In the genomic region with DNA sequence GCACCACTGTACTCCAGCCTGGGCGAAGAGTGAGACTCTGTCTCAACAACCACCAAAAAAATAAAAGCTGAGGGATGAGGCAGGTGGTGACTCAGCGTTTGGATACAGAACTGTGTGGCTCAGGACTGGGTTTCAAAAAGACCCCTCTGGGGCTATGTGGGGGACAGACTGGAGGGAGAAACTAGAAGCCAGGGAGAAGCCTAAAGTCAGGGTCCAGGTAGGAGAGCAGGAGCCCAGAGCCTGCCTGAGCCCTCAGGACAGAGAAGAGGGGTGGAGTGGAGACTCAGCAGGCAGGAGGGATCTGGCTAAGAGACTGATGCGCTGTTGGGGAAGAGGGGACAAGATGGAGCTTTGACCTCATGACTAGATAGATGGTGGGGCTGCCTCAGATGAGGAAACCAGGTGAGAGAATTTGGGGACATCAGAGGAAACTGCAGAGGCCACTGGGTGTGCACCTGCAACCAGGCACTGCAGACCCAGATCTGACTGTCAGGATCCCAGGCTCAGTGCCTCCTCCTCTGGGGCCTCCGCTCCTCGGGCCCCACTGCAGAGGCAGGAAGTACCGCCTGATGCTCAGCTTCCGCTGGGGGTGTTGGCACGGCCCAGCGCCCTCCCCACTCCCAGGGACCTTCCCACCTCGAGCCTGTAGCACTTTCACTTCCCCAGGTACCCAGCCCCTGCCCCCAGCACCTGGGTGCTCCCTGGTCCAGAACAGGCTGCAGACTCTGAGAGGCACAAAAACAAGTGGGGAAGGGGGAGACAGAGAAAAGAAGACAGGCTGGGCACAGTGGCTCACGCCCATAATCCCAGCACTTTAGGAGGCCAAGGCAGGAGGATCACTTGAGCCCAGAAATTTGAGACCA, we compare ENCODE assay signal across 11 cellular contexts. TPM values are rescaled to one million over a fixed set of nuclear protein-coding genes. Genes with fewer than 3 reads are reported as not detected.
DNase-seq lines count a peak whose midpoint lies in the region; ATAC-seq and TF ChIP-seq lines count a peak whose summit lies in the region.
"Had no signal": no experiment of that assay in that cellular context is flagged by ENCODE, and none has a peak within 500 bp of the region (broad histone marks: within the 10 kb centered on the region; RNA-seq: fewer than 3 reads in every experiment).

No MANE protein-coding gene starts in this region.

- DNase-seq in GM13976 (ENCODE audit: low spot score) (peak; percentile 65), dermis blood vessel endothelial cell (peak; percentile 40), NCI-H187 treated with DMSO at 0.1 percent for 48 hours (lab: John Stamatoyannopoulos, UW) (no peak), NCI-H2227 (lab: John Stamatoyannopoulos, UW; ENCODE audit: unreplicated experiment) (no peak), NCI-H748 (lab: John Stamatoyannopoulos, UW; ENCODE audit: unreplicated experiment) (no peak)
- peak; percentile 45 to 50 (median 47) for DNase-seq in stimulated activated CD4-positive, alpha-beta T cell treated with anti-CD3 and anti-CD28 coated beads, TNF-alpha, amount 100 ng/mL, for 1 hour (ENCODE audit: low read depth in 3 of 3, low spot score in 1 of 3)

- peak; percentile 49 for ATAC-seq in HG02943 (IDR thresholded peaks at IDR 0.05; ENCODE audit: low read depth, unreplicated experiment)
- ATAC-seq in activated CD4-positive, CD25-positive, alpha-beta regulatory T cell treated with anti-CD3 and anti-CD28 coated beads, Interleukin-2, amount 50 U/mL, for 24 hours: peak; percentile 52 to 59

- TF ChIP-seq CTCF in GM13976 (IDR thresholded peaks at IDR 0.05; ENCODE audit: borderline replicate concordance, control extremely low read depth, extremely low read depth, insufficient read depth, missing control alignments): no peak

- in situ Hi-C loops in GM13976 (cut with MboI; ENCODE audit: low sequenced_read_pairs, unreplicated experiment): no loop called here

RNA-seq across cellular contexts. Expression of gene CD37, which starts 1.5 kb away (rescaled TPM):
- total RNA-seq in dermis blood vessel endothelial cell: not detected in 2 replicates
- total RNA-seq: epithelial cell of proximal tubule, H1 had no signal

RNA-seq across cellular contexts. Expression of gene SLC6A16, which starts 8.7 kb away (rescaled TPM):
- total RNA-seq in dermis blood vessel endothelial cell: 0.28 and 1.0 TPM in 2 replicates

RNA-seq across cellular contexts. Expression of gene TEAD2, which starts 28.6 kb away (rescaled TPM):
- 74.7 and 101 TPM in 2 replicates for total RNA-seq in dermis blood vessel endothelial cell

RNA-seq across cellular contexts. Expression of gene DKKL1, which starts 30.0 kb away (rescaled TPM):
- total RNA-seq in dermis blood vessel endothelial cell: 0.33 TPM in 1 of 2 replicates, not detected in the other
- total RNA-seq: epithelial cell of proximal tubule, urinary bladder had no signal

RNA-seq across cellular contexts. Expression of gene KASH5, which starts 54.4 kb away (rescaled TPM):
- total RNA-seq in dermis blood vessel endothelial cell: not detected in 2 replicates
- total RNA-seq: urinary bladder had no signal

Comparison
In these comparisons a context has a peak if more than half of its experiments do, and no peak if none do; other contexts are left out.
1. DNase-seq: peak in GM13976 (single experiment), dermis blood vessel endothelial cell (single experiment) and stimulated activated CD4-positive, alpha-beta T cell treated with anti-CD3 and anti-CD28 coated beads, TNF-alpha, amount 100 ng/mL, for 1 hour (3 of 3); none in NCI-H187 treated with DMSO at 0.1 percent for 48 hours (single experiment), NCI-H2227 (single experiment) and NCI-H748 (single experiment).